ENCODE assay signal across 22 cellular contexts in the genomic region with DNA sequence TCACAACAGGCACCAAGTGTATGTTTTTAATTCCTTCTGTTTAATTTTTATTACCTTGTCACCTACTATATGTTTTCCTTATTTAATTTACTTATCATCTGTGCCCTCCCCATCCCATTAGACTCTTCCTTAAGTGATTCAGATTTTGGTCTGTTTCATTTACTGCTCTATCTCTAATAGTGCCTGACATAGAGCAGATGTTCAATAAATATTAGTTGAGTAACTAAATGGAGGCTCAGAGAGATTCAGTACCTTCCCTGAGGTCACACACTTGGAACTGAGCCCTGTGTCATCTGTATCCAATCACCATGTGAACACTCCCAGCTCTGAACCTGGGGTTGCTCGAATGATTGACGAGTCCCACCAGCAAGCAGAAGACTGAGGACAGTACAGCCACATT.
A peak's percentile ranks its signal among the peaks of the same experiment; 100 is the strongest.
DNase-seq lines count a peak whose midpoint lies in the region; TF ChIP-seq lines count a peak whose summit lies in the region.
"Had no signal": no experiment of that assay in that cellular context is flagged by ENCODE, and none has a peak within 500 bp of the region (broad histone marks: within the 10 kb centered on the region; RNA-seq: fewer than 3 reads in every experiment).

No MANE protein-coding gene starts in this region.

- DNase-seq in BE2C (peak; percentile 57), SK-N-SH (peak; percentile 51), esophagus muscularis mucosa (ENCODE audit: extremely low spot score) (peak; percentile 34), RKO (ENCODE audit: low spot score) (no peak), sigmoid colon (no peak), NCI-H1436 treated with DMSO at 0.1 percent for 48 hours (lab: John Stamatoyannopoulos, UW) (no peak)
- DNase-seq: AML-193; C1 segment of cervical spinal cord; CD4-positive, alpha-beta memory T cell; CD4-positive, CD25-positive, alpha-beta regulatory T cell; CD8-positive, alpha-beta memory T cell; COR-L47; DMS 273 treated with DMSO at 0.1 percent for 48 hours; DMS153; DMS79; DND-41; EL; GDM1 had no signal

- WGBS in SK-N-SH (ENCODE audit: low lambda C conversion rate), result 10% methylated on average over 2 of the region's 2 CpGs
- WGBS in esophagus muscularis mucosa, result 93% methylated on average over 2 of the region's 2 CpGs
- 91 to 92% methylated on average over 2 of the region's 2 CpGs for WGBS in sigmoid colon, 2 donors

- intact Hi-C loops in esophagus muscularis mucosa (cut with DNase I), result no loop called here
- intact Hi-C loops in sigmoid colon (cut with DNase I), result no loop called here

- H3K9me2 ChIP-seq in SK-N-SH, result no peaks in the 10 kb centered on the region

- H3K4me3 ChIP-seq in BE2C (ENCODE audit: low read depth, low read length) (no peak overlapping the region), SK-N-SH (ENCODE audit: low read depth in 2 of 2, low read length in 1 of 2) (no peak overlapping the region), esophagus muscularis mucosa (no peak overlapping the region), sigmoid colon (no peak overlapping the region)
- H3K4me3 ChIP-seq: A549, BLaER1, GM12878 had no signal

- H4K20me1 ChIP-seq in SK-N-SH (ENCODE audit: insufficient read depth), result no peaks in the 10 kb centered on the region
- H4K20me1 ChIP-seq: BLaER1 had no signal

- H3K27ac ChIP-seq in SK-N-SH (ENCODE audit: low read depth in 2 of 2, low read length in 1 of 2), result peak overlapping the region in 1 of 2 experiments; percentile 55; a peak in 2 of 4 replicates
- H3K27ac ChIP-seq in esophagus muscularis mucosa (replicated peaks in 1 of 4), result no peak overlapping the region
- H3K27ac ChIP-seq in sigmoid colon, result no peak overlapping the region
- H3K27ac ChIP-seq: 22Rv1, A549, BLaER1 had no signal

- H3K9me3 ChIP-seq in BE2C, result no peaks in the 10 kb centered on the region
- no peaks in the 10 kb centered on the region for H3K9me3 ChIP-seq in SK-N-SH
- no peaks in the 10 kb centered on the region for H3K9me3 ChIP-seq in esophagus muscularis mucosa
- no peaks in the 10 kb centered on the region for H3K9me3 ChIP-seq in sigmoid colon
- H3K9me3 ChIP-seq: A549, BLaER1 had no signal

- H3K4me1 ChIP-seq in BE2C (peaks cover 3% of the 10 kb centered on the region), SK-N-SH (ENCODE audit: control insufficient read depth in 1 of 2, insufficient read depth in 2 of 2, low read depth in 1 of 2, low read length in 1 of 2) (peaks cover 0 to 10% of the 10 kb centered on the region in 2 experiments; a peak in 2 of 4 replicates), esophagus muscularis mucosa (no peaks in the 10 kb centered on the region), sigmoid colon (no peaks in the 10 kb centered on the region)
- H3K4me1 ChIP-seq: A549, BLaER1 had no signal

- no peak overlapping the region for H3K4me2 ChIP-seq in SK-N-SH
- H3K4me2 ChIP-seq: A549, BLaER1 had no signal

- no peaks in the 10 kb centered on the region for H3K27me3 ChIP-seq in BE2C
- H3K27me3 ChIP-seq in SK-N-SH (ENCODE audit: insufficient read depth), result no peaks in the 10 kb centered on the region
- no peaks in the 10 kb centered on the region for H3K27me3 ChIP-seq in esophagus muscularis mucosa
- no peaks in the 10 kb centered on the region for H3K27me3 ChIP-seq in sigmoid colon
- H3K27me3 ChIP-seq: BLaER1 had no signal

- POLR2A ChIA-PET in SK-N-SH (lab: Yijun Ruan, JAX), result interaction anchor here (0.6 kb wide), 1 partner anchor 1277 kb away, joined by 3 read pairs; no protein-coding TSS in a partner anchor

- H3F3A ChIP-seq in SK-N-SH (replicated peaks; ENCODE audit: insufficient read depth), result no peaks in the 10 kb centered on the region

- no peaks in the 10 kb centered on the region for H3K79me2 ChIP-seq in SK-N-SH (ENCODE audit: insufficient read depth)

- H3K9ac ChIP-seq in SK-N-SH, result no peak overlapping the region
- H3K9ac ChIP-seq: BLaER1 had no signal

- no peak; the same call in 1 of the 2 replicates for TF ChIP-seq RAD21 in SK-N-SH (IDR thresholded peaks at IDR 0.05; ENCODE audit: low read length)

- TF ChIP-seq POLR2A in esophagus muscularis mucosa (IDR thresholded peaks at IDR 0.05; ENCODE audit: low read depth), result no peak
- no peak for TF ChIP-seq POLR2A in sigmoid colon (IDR thresholded peaks at IDR 0.05)

- H3K36me3 ChIP-seq in BE2C (no peaks in the 10 kb centered on the region), SK-N-SH (replicated peaks in 1 of 2; ENCODE audit: control insufficient read depth in 1 of 2, insufficient read depth in 2 of 2, low read length in 1 of 2) (no peaks in the 10 kb centered on the region), esophagus muscularis mucosa (no peaks in the 10 kb centered on the region), sigmoid colon (no peaks in the 10 kb centered on the region)
- H3K36me3 ChIP-seq: BLaER1 had no signal

- TF ChIP-seq CTCF in BE2C (IDR thresholded peaks at IDR 0.05; ENCODE audit: low read depth, low read length), result no peak
- no peak for TF ChIP-seq CTCF in SK-N-SH (IDR thresholded peaks at IDR 0.05)
- TF ChIP-seq CTCF in esophagus muscularis mucosa (IDR thresholded peaks at IDR 0.05), result no peak
- no peak for TF ChIP-seq CTCF in sigmoid colon (IDR thresholded peaks at IDR 0.05)

- CTCF ChIA-PET in SK-N-SH (lab: Yijun Ruan, JAX), result interaction anchor here (1.0 to 1.4 kb wide), 4 partner anchors 15 to 447 kb away, joined by 3 read pairs; no protein-coding TSS in a partner anchor

- no peak overlapping the region for H2AFZ ChIP-seq in SK-N-SH (ENCODE audit: low read depth)

- TF ChIP-seq EP300 in SK-N-SH (IDR thresholded peaks at IDR 0.05; ENCODE audit: borderline replicate concordance in 1 of 2, low read depth in 1 of 2, low read length in 1 of 2), result peak; percentile 13 to 98; a peak in 2 of 4 replicates
- TF ChIP-seq EP300 in esophagus muscularis mucosa (IDR thresholded peaks at IDR 0.05), result no peak
- TF ChIP-seq EP300 in sigmoid colon (IDR thresholded peaks at IDR 0.05), result no peak

TF ChIP-seq in SK-N-SH, 30 proteins besides CTCF, POLR2A, EP300 and RAD21:
- TF ChIP-seq NFIC (IDR thresholded peaks at IDR 0.05; ENCODE audit: borderline replicate concordance), result 0 out of 2 replicates have a peak, but pooled peaks have one; percentile 13
- no peak for TF ChIP-seq JUND (IDR thresholded peaks at IDR 0.05)
- no peak for TF ChIP-seq NRF1 (IDR thresholded peaks at IDR 0.05; ENCODE audit: low read depth, low read length)
- peak; percentile 78 for TF ChIP-seq CHD2 (IDR thresholded peaks at IDR 0.05; ENCODE audit: low read length, partially characterized antibody)
- peak; percentile 92 for TF ChIP-seq RCOR1 (IDR thresholded peaks at IDR 0.05; ENCODE audit: low read length)
- TF ChIP-seq FOXJ3 (CRISPR knock-in tag; IDR thresholded peaks at IDR 0.05), result peak; percentile 84
- TF ChIP-seq, protein P1, sequence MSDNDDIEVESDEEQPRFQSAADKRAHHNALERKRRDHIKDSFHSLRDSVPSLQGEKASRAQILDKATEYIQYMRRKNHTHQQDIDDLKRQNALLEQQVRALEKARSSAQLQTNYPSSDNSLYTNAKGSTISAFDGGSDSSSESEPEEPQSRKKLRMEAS (IDR thresholded peaks at IDR 0.05; ENCODE audit: low read depth), result no peak
- TF ChIP-seq TCF12 (IDR thresholded peaks at IDR 0.05), result peak; percentile 60; the same call in 1 of the 2 replicates
- TF ChIP-seq MXI1 (IDR thresholded peaks at IDR 0.05; ENCODE audit: low read depth, low read length), result no peak
- TF ChIP-seq, protein P2, sequence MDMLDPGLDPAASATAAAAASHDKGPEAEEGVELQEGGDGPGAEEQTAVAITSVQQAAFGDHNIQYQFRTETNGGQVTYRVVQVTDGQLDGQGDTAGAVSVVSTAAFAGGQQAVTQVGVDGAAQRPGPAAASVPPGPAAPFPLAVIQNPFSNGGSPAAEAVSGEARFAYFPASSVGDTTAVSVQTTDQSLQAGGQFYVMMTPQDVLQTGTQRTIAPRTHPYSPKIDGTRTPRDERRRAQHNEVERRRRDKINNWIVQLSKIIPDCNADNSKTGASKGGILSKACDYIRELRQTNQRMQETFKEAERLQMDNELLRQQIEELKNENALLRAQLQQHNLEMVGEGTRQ (IDR thresholded peaks at IDR 0.05; ENCODE audit: borderline replicate concordance, low read depth, low read length), result no peak
- 0 out of 2 replicates have a peak, but pooled peaks have one; percentile 37 for TF ChIP-seq TEAD4 (IDR thresholded peaks at IDR 0.05; ENCODE audit: borderline replicate concordance, insufficient read depth)
- peak; percentile 89 for TF ChIP-seq GATA2 (CRISPR knock-in tag; IDR thresholded peaks at IDR 0.05)
- TF ChIP-seq GABPA (IDR thresholded peaks at IDR 0.05; ENCODE audit: low read depth), result no peak
- no peak for TF ChIP-seq RXRA (IDR thresholded peaks at IDR 0.05; ENCODE audit: borderline replicate concordance, low read depth)

Comparison
In these comparisons a context has a peak if more than half of its experiments do, and no peak if none do; other contexts are left out.
1. DNase-seq: peak in BE2C (single experiment), SK-N-SH (single experiment) and esophagus muscularis mucosa (single experiment); none in RKO (single experiment), sigmoid colon (single experiment) and NCI-H1436 treated with DMSO at 0.1 percent for 48 hours (single experiment).